ENCODE assay signal across 21 cellular contexts in genomic region chr3:37315669-37316068, GRCh38.
DNase-seq lines count a peak whose midpoint lies in the region; ATAC-seq and TF ChIP-seq lines count a peak whose summit lies in the region.
"Had no signal": no experiment of that assay in that cellular context is flagged by ENCODE, and none has a peak within 500 bp of the region (broad histone marks: within the 10 kb centered on the region; RNA-seq: fewer than 3 reads in every experiment).

No MANE protein-coding gene starts in this region.

- intact Hi-C loops in OCI-LY7 (cut with micrococcal nuclease; ENCODE audit: unreplicated experiment) (loop anchor here (5.0 kb wide), 1 partner anchor 462 kb away; no protein-coding TSS in a partner anchor), prostate gland (cut with DNase I) (no loop called here)

- H3K36me3 ChIP-seq in CD8-positive, alpha-beta memory T cell (ENCODE audit: insufficient read depth, low read length): peaks cover 19% of the 10 kb centered on the region
- H3K36me3 ChIP-seq in OCI-LY7 (ENCODE audit: insufficient read depth, low read length) (peaks cover 45% of the 10 kb centered on the region), neutrophil (peaks cover 25% of the 10 kb centered on the region), prostate gland (no peaks in the 10 kb centered on the region)
- H3K36me3 ChIP-seq: SJCRH30 had no signal

- H3K4me2 ChIP-seq in OCI-LY7 (ENCODE audit: low read length): no peak overlapping the region

- POLR2A ChIA-PET in CD8-positive, alpha-beta memory T cell (lab: Charles Lee): no interaction called here
- POLR2A ChIA-PET in OCI-LY7 (lab: Charles Lee): interaction anchor here (0.7 to 1.5 kb wide), 2 partner anchors 10 to 12 kb away, joined by 3 to 4 read pairs; no protein-coding TSS in a partner anchor

- no peaks in the 10 kb centered on the region for H3K79me2 ChIP-seq in OCI-LY7 (ENCODE audit: insufficient read depth, low read depth, low read length)

- WGBS in prostate gland: 93% methylated on average over 1 of the region's 1 CpG

- H3K4me3 Mint-ChIP-seq in CD8-positive, alpha-beta memory T cell: no peak overlapping the region
- no peak overlapping the region for H3K4me3 Mint-ChIP-seq in effector memory CD8-positive, alpha-beta T cell
- H3K4me3 Mint-ChIP-seq: CD4-positive, alpha-beta memory T cell; HFFc6 had no signal

- no peaks in the 10 kb centered on the region for H3K27me3 ChIP-seq in CD8-positive, alpha-beta memory T cell (ENCODE audit: insufficient read depth, low read length, poor library complexity, severe bottlenecking)
- no peaks in the 10 kb centered on the region for H3K27me3 ChIP-seq in neutrophil
- H3K27me3 ChIP-seq in prostate gland (replicated peaks; ENCODE audit: insufficient read depth): no peaks in the 10 kb centered on the region
- H3K27me3 ChIP-seq: SJCRH30 had no signal

- H3K9me2 ChIP-seq in OCI-LY7 (ENCODE audit: insufficient read depth, low read length): no peaks in the 10 kb centered on the region

- no peak for TF ChIP-seq POLR2A in prostate gland (IDR thresholded peaks at IDR 0.05)

- TF ChIP-seq CTCF in OCI-LY7 (conservative IDR thresholded peaks at IDR 0.05; ENCODE audit: low read length) (no peak), neutrophil (IDR thresholded peaks at IDR 0.05) (no peak), prostate gland (IDR thresholded peaks at IDR 0.05) (no peak)

- H2AFZ ChIP-seq in OCI-LY7 (ENCODE audit: low read length): no peak overlapping the region

- H3K9me3 ChIP-seq in CD8-positive, alpha-beta memory T cell (ENCODE audit: low read length): no peaks in the 10 kb centered on the region
- H3K9me3 ChIP-seq in OCI-LY7 (ENCODE audit: low read length) (no peaks in the 10 kb centered on the region), neutrophil (no peaks in the 10 kb centered on the region), prostate gland (no peaks in the 10 kb centered on the region)
- H3K9me3 ChIP-seq: SJCRH30 had no signal

- H3K4me1 ChIP-seq in CD8-positive, alpha-beta memory T cell (ENCODE audit: insufficient read depth, low read length): peaks cover 2% of the 10 kb centered on the region
- no peaks in the 10 kb centered on the region for H3K4me1 ChIP-seq in OCI-LY7 (ENCODE audit: insufficient read depth, low read length, poor library complexity, severe bottlenecking)
- H3K4me1 ChIP-seq in neutrophil (ENCODE audit: control insufficient read depth in 1 of 2, insufficient read depth in 1 of 2, low read depth in 1 of 2, low read length in 1 of 2): peaks cover 18% of the 10 kb centered on the region in 2 experiments
- H3K4me1 ChIP-seq in prostate gland (replicated peaks): no peaks in the 10 kb centered on the region
- H3K4me1 ChIP-seq: SJCRH30 had no signal

- TSS peak; percentile 22 for BruUV-seq in OCI-LY7 (replicated peaks; lab: Mats Ljungman, UMichigan)

- no peaks in the 10 kb centered on the region for H3K27me3 Mint-ChIP-seq in CD8-positive, alpha-beta memory T cell
- no peaks in the 10 kb centered on the region for H3K27me3 Mint-ChIP-seq in effector memory CD8-positive, alpha-beta T cell
- H3K27me3 Mint-ChIP-seq: CD4-positive, alpha-beta memory T cell had no signal

- peaks cover 0 to 76% (median 25%) of the 10 kb centered on the region in 3 donors for H3K36me3 Mint-ChIP-seq in CD8-positive, alpha-beta memory T cell
- H3K36me3 Mint-ChIP-seq in effector memory CD8-positive, alpha-beta T cell (ENCODE audit: insufficient read depth): peaks cover 62% of the 10 kb centered on the region

- CTCF ChIA-PET in CD8-positive, alpha-beta memory T cell (lab: Charles Lee): no interaction called here
- CTCF ChIA-PET in OCI-LY7 (lab: Charles Lee; ENCODE audit: unreplicated experiment): interaction anchor here (1.0 kb wide), 1 partner anchor 10 kb away, joined by 3 read pairs; no protein-coding TSS in a partner anchor

- no peak overlapping the region for H3K4me3 ChIP-seq in CD8-positive, alpha-beta memory T cell (ENCODE audit: low read length)
- no peak overlapping the region for H3K4me3 ChIP-seq in OCI-LY7 (ENCODE audit: low read depth, low read length, poor library complexity, severe bottlenecking)
- no peak overlapping the region for H3K4me3 ChIP-seq in neutrophil (ENCODE audit: low read depth in 1 of 2, low read length in 1 of 2)
- no peak overlapping the region for H3K4me3 ChIP-seq in prostate gland
- H3K4me3 ChIP-seq: SJCRH30 had no signal

- no peaks in the 10 kb centered on the region for H4K20me1 ChIP-seq in OCI-LY7 (ENCODE audit: insufficient read depth, low read length)

- peaks cover 12 to 16% (median 15%) of the 10 kb centered on the region in 3 donors for H3K4me1 Mint-ChIP-seq in CD8-positive, alpha-beta memory T cell
- H3K4me1 Mint-ChIP-seq in effector memory CD8-positive, alpha-beta T cell (ENCODE audit: low read depth in 2 of 2): peaks cover 8 to 13% of the 10 kb centered on the region in 2 donors

- no peaks in the 10 kb centered on the region for H3K9me3 Mint-ChIP-seq in CD8-positive, alpha-beta memory T cell
- no peaks in the 10 kb centered on the region for H3K9me3 Mint-ChIP-seq in effector memory CD8-positive, alpha-beta T cell
- H3K9me3 Mint-ChIP-seq: CD4-positive, alpha-beta memory T cell; HFFc6 had no signal

- no peak for DNase-seq in CD8-positive, alpha-beta memory T cell
- DNase-seq in OCI-LY7 (ENCODE audit: low spot score): no peak
- DNase-seq in effector memory CD8-positive, alpha-beta T cell: no peak
- DNase-seq in NCI-H1105 (lab: John Stamatoyannopoulos, UW): no peak
- no peak for DNase-seq in effector CD4-positive, alpha-beta T cell
- no peak for DNase-seq in prostate gland (ENCODE audit: low spot score)
- DNase-seq: CD4-positive, alpha-beta memory T cell; DMS153; GDM1; H7; HFFc6; KG1; NCI-H1105 treated with DMSO at 0.1 percent for 48 hours; NCI-H2029 treated with DMSO at 0.1 percent for 48 hours; NCI-H2171; NCI-H345; NCI-H524 treated with DMSO at 0.1 percent for 48 hours; NCI-H82; SJCRH30 had no signal

- H3K27ac Mint-ChIP-seq in CD8-positive, alpha-beta memory T cell: peak overlapping the region in 6 of 8 donors; percentile 4 to 69 (median 46)
- H3K27ac Mint-ChIP-seq in effector memory CD8-positive, alpha-beta T cell: peak overlapping the region; percentile 23 to 59
- H3K27ac Mint-ChIP-seq: HFFc6 had no signal

- ATAC-seq in effector memory CD8-positive, alpha-beta T cell (replicated peaks): no peak
- no peak for ATAC-seq in HG02610 (IDR thresholded peaks at IDR 0.05; ENCODE audit: unreplicated experiment)

- H3K27ac ChIP-seq in CD8-positive, alpha-beta memory T cell (ENCODE audit: low read depth, low read length): no peak overlapping the region
- H3K27ac ChIP-seq in OCI-LY7 (ENCODE audit: low read depth, low read length, poor library complexity, severe bottlenecking) (no peak overlapping the region), neutrophil (peak overlapping the region; percentile 24), prostate gland (no peak overlapping the region)
- H3K27ac ChIP-seq: SJCRH30 had no signal
